In genomic region chr18:44473394-44474066, GRCh38 we compare ENCODE assay signal across 2 cellular contexts.
TF ChIP-seq lines count a peak whose summit lies in the region.

No MANE protein-coding gene starts in this region.

TF ChIP-seq in SK-N-SH treated with all-trans-retinoic acid at 6 μM for 48 hours, 23 proteins besides CTCF, POLR2A, EP300 and RAD21 (continued from another document):
- TF ChIP-seq TSHZ2 (CRISPR knock-in tag; IDR thresholded peaks at IDR 0.05) (no peak), TOX (CRISPR knock-in tag; IDR thresholded peaks at IDR 0.05; ENCODE audit: borderline replicate concordance) (no peak), BACH2 (CRISPR knock-in tag; IDR thresholded peaks at IDR 0.05; ENCODE audit: borderline replicate concordance) (no peak)

TF ChIP-seq in SK-N-SH, 30 proteins besides CTCF, POLR2A, EP300 and RAD21 (continued from another document):
- TF ChIP-seq NFIC (IDR thresholded peaks at IDR 0.05; ENCODE audit: borderline replicate concordance) = no peak
- no peak for TF ChIP-seq GABPA (IDR thresholded peaks at IDR 0.05; ENCODE audit: low read depth)
